In the genomic region with DNA sequence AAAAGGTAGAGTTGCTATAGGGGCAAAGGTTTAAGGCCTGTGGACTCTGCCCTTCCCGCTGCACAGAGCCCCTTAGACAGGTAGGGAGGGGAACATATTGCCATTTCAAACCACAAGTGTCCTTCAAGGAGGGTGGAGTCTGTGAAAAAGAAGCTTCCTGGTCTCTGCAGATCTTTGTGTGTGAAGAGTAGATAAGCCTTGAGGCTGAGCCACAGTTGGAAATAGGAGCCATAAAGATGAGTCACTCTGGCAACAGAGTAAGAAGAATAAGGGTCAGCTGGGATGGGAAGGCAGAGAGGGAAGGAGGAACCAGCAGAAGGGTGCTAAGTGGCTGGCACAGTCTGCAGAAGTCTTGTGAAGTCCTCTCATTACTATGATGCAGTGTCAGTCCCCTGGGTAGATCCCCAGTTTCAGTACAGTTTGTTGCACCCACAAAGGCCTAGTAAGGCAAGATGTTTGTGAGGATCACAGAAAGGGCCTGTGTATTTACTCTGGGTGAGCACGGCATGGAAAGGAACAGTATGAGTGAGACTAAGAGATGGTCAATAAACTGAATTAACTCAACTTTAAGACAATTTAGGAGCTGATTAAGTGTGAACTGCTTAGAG, we compare ENCODE assay signal across 13 cellular contexts. TPM values are rescaled to one million over a fixed set of nuclear protein-coding genes. Genes with fewer than 3 reads are reported as not detected.
DNase-seq lines count a peak whose midpoint lies in the region; ATAC-seq and TF ChIP-seq lines count a peak whose summit lies in the region.
"Had no signal": no experiment of that assay in that cellular context is flagged by ENCODE, and none has a peak within 500 bp of the region (broad histone marks: within the 10 kb centered on the region; RNA-seq: fewer than 3 reads in every experiment).

No MANE protein-coding gene starts in this region.

- TF ChIP-seq CTCF in smooth muscle cell (IDR thresholded peaks at IDR 0.05; ENCODE audit: borderline replicate concordance, insufficient read depth, poor library complexity, severe bottlenecking) (no peak), tibial artery (IDR thresholded peaks at IDR 0.05) (no peak)

- no peak overlapping the region for H3K4me2 ChIP-seq in smooth muscle cell
- H3K4me2 ChIP-seq in Karpas-422 (ENCODE audit: low read depth, low read length, poor library complexity, severe bottlenecking), result no peak overlapping the region

- H3F3A ChIP-seq in smooth muscle cell (ENCODE audit: low read depth), result peaks cover 14% of the 10 kb centered on the region

- H3K9me2 ChIP-seq in Karpas-422 (replicated peaks; ENCODE audit: insufficient read depth, low read length), result no peaks in the 10 kb centered on the region

- H3K27me3 ChIP-seq in smooth muscle cell (ENCODE audit: low read depth) (no peaks in the 10 kb centered on the region), tibial artery (no peaks in the 10 kb centered on the region), Karpas-422 (ENCODE audit: low read length) (no peaks in the 10 kb centered on the region)
- H3K27me3 ChIP-seq: ovary had no signal

- H3K9me3 ChIP-seq in smooth muscle cell (replicated peaks; ENCODE audit: low read depth) (no peaks in the 10 kb centered on the region), tibial artery (no peaks in the 10 kb centered on the region), Karpas-422 (ENCODE audit: low read length) (no peaks in the 10 kb centered on the region)
- H3K9me3 ChIP-seq: ovary had no signal

- DNase-seq in HS-27A (ENCODE audit: low read depth) (peak; percentile 31), RKO (ENCODE audit: low spot score) (peak; percentile 45), fibroblast of peridontal ligament (ENCODE audit: extremely low read depth) (peak; percentile 77), smooth muscle cell (lab: John Stamatoyannopoulos, UW; ENCODE audit: unreplicated experiment) (no peak), D341Med (ENCODE audit: low spot score) (no peak), tibial artery (no peak), Karpas-422 (no peak)
- DNase-seq: effector memory CD4-positive, alpha-beta T cell; ovary; stimulated activated naive CD4-positive, alpha-beta T cell treated with Interleukin-2 at 50 U/mL for 16 hours had no signal

- H3K9ac ChIP-seq in smooth muscle cell (ENCODE audit: low read depth), result no peak overlapping the region
- no peak overlapping the region for H3K9ac ChIP-seq in Karpas-422 (ENCODE audit: low read length)

- H3K4me3 ChIP-seq in smooth muscle cell (no peak overlapping the region), tibial artery (no peak overlapping the region), Karpas-422 (ENCODE audit: low read length) (no peak overlapping the region)
- H3K4me3 ChIP-seq: ovary had no signal

- no peak for ATAC-seq in GM21786 (IDR thresholded peaks at IDR 0.05; ENCODE audit: unreplicated experiment)
- ATAC-seq: activated CD4-positive, CD25-positive, alpha-beta regulatory T cell treated with anti-CD3 and anti-CD28 coated beads, Interleukin-2, amount 50 U/mL, for 24 hours had no signal

- H4K20me1 ChIP-seq in smooth muscle cell (ENCODE audit: low read depth), result no peaks in the 10 kb centered on the region
- no peaks in the 10 kb centered on the region for H4K20me1 ChIP-seq in Karpas-422 (ENCODE audit: insufficient read depth, low read depth, low read length)

- H3K79me2 ChIP-seq in smooth muscle cell (ENCODE audit: low read depth), result no peaks in the 10 kb centered on the region
- no peaks in the 10 kb centered on the region for H3K79me2 ChIP-seq in Karpas-422 (ENCODE audit: low read length)

- no peaks in the 10 kb centered on the region for H3K36me3 ChIP-seq in smooth muscle cell (ENCODE audit: low read depth)
- H3K36me3 ChIP-seq in tibial artery, result no peaks in the 10 kb centered on the region
- no peaks in the 10 kb centered on the region for H3K36me3 ChIP-seq in Karpas-422 (ENCODE audit: insufficient read depth, low read length)
- H3K36me3 ChIP-seq: ovary had no signal

- peaks cover 24% of the 10 kb centered on the region for H3K4me1 ChIP-seq in smooth muscle cell (ENCODE audit: low read depth)
- peaks cover 0 to 13% (median 4%) of the 10 kb centered on the region in 4 donors for H3K4me1 ChIP-seq in tibial artery
- no peaks in the 10 kb centered on the region for H3K4me1 ChIP-seq in Karpas-422 (ENCODE audit: low read length)

- WGBS in smooth muscle cell (ENCODE audit: low lambda C conversion rate), result 53% methylated on average over 2 of the region's 2 CpGs

- no peak overlapping the region for H2AFZ ChIP-seq in smooth muscle cell (ENCODE audit: low read depth)
- no peak overlapping the region for H2AFZ ChIP-seq in Karpas-422 (ENCODE audit: low read length)

- intact Hi-C loops in tibial artery (cut with DNase I; ENCODE audit: low total_unique reads), result no loop called here

- H3K27ac ChIP-seq in smooth muscle cell (ENCODE audit: low read depth) (peak overlapping the region; percentile 90), tibial artery (no peak overlapping the region), Karpas-422 (ENCODE audit: low read length) (no peak overlapping the region)
- H3K27ac ChIP-seq: ovary had no signal

RNA-seq across cellular contexts. Expression of a gene that starts 18.1 kb away (rescaled TPM):
- total RNA-seq in smooth muscle cell, result not detected in 2 replicates
- polyA plus RNA-seq in smooth muscle cell, result not detected in 2 replicates
- not detected in 2 replicates for total RNA-seq in Karpas-422 (2014; rRNA removed; shearing (Covaris generic); ENCODE audit: low replicate concordance)
- total RNA-seq: ovary had no signal
- polyA plus RNA-seq: IgD-negative memory B cell, ovary had no signal

RNA-seq across cellular contexts. Expression of a gene that starts 19.6 kb away (rescaled TPM):
- total RNA-seq in smooth muscle cell, result 2.5 and 11.2 TPM in 2 replicates
- polyA plus RNA-seq in smooth muscle cell, result 7.3 and 11.1 TPM in 2 replicates
- total RNA-seq in Karpas-422 (2014; rRNA removed; shearing (Covaris generic); ENCODE audit: low replicate concordance), result not detected in 2 replicates

Comparison
In these comparisons a context has a peak if more than half of its experiments do, and no peak if none do; other contexts are left out.
1. DNase-seq: peak in HS-27A (single experiment), RKO (single experiment) and fibroblast of peridontal ligament (single experiment); none in smooth muscle cell (single experiment), D341Med (single experiment), tibial artery (0 of 2) and Karpas-422 (single experiment).